ENCODE assay signal across 3 cellular contexts in the genomic region with DNA sequence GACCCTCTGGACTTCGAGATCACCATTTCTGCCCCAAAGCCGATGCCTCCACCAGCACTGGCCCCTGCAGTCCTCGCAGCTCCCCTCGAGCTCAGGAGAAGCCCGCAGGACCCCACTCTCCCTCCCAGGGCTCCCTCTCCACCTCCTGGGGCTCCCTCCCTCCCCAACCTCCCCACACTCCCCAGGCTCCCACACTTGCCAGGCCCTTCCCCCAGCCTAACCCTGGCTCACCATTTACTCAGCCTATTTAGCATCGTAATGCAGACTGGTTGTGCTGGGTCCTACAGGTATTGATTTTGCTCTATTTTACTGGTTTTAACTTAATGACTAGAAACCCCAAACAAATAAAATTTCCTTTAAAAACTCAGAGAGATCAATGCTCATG.
TF ChIP-seq lines count a peak whose summit lies in the region.

No MANE protein-coding gene starts in this region.

TF ChIP-seq in GM23338, 12 proteins besides CTCF, POLR2A, EP300 and RAD21 (continued from another document and continues in another):
- TF ChIP-seq, protein P1, sequence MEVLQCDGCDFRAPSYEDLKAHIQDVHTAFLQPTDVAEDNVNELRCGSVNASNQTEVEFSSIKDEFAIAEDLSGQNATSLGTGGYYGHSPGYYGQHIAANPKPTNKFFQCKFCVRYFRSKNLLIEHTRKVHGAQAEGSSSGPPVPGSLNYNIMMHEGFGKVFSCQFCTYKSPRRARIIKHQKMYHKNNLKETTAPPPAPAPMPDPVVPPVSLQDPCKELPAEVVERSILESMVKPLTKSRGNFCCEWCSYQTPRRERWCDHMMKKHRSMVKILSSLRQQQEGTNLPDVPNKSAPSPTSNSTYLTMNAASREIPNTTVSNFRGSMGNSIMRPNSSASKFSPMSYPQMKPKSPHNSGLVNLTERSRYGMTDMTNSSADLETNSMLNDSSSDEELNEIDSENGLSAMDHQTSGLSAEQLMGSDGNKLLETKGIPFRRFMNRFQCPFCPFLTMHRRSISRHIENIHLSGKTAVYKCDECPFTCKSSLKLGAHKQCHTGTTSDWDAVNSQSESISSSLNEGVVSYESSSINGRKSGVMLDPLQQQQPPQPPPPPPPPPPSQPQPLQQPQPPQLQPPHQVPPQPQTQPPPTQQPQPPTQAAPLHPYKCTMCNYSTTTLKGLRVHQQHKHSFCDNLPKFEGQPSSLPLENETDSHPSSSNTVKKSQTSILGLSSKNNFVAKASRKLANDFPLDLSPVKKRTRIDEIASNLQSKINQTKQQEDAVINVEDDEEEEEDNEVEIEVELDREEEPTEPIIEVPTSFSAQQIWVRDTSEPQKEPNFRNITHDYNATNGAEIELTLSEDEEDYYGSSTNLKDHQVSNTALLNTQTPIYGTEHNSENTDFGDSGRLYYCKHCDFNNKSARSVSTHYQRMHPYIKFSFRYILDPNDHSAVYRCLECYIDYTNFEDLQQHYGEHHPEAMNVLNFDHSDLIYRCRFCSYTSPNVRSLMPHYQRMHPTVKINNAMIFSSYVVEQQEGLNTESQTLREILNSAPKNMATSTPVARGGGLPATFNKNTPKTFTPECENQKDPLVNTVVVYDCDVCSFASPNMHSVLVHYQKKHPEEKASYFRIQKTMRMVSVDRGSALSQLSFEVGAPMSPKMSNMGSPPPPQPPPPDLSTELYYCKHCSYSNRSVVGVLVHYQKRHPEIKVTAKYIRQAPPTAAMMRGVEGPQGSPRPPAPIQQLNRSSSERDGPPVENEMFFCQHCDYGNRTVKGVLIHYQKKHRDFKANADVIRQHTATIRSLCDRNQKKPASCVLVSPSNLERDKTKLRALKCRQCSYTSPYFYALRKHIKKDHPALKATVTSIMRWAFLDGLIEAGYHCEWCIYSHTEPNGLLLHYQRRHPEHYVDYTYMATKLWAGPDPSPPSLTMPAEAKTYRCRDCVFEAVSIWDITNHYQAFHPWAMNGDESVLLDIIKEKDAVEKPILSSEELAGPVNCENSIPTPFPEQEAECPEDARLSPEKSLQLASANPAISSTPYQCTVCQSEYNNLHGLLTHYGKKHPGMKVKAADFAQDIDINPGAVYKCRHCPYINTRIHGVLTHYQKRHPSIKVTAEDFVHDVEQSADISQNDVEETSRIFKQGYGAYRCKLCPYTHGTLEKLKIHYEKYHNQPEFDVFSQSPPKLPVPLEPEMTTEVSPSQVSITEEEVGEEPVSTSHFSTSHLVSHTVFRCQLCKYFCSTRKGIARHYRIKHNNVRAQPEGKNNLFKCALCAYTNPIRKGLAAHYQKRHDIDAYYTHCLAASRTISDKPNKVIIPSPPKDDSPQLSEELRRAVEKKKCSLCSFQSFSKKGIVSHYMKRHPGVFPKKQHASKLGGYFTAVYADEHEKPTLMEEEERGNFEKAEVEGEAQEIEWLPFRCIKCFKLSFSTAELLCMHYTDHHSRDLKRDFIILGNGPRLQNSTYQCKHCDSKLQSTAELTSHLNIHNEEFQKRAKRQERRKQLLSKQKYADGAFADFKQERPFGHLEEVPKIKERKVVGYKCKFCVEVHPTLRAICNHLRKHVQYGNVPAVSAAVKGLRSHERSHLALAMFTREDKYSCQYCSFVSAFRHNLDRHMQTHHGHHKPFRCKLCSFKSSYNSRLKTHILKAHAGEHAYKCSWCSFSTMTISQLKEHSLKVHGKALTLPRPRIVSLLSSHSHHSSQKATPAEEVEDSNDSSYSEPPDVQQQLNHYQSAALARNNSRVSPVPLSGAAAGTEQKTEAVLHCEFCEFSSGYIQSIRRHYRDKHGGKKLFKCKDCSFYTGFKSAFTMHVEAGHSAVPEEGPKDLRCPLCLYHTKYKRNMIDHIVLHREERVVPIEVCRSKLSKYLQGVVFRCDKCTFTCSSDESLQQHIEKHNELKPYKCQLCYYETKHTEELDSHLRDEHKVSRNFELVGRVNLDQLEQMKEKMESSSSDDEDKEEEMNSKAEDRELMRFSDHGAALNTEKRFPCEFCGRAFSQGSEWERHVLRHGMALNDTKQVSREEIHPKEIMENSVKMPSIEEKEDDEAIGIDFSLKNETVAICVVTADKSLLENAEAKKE (CRISPR knock-in tag; IDR thresholded peaks at IDR 0.05), result no peak
- TF ChIP-seq NANOG (IDR thresholded peaks at IDR 0.05; ENCODE audit: borderline replicate concordance) (no peak), POLR2AphosphoS5 (IDR thresholded peaks at IDR 0.05; ENCODE audit: low read depth) (no peak), STAT1 (IDR thresholded peaks at IDR 0.05; ENCODE audit: unreplicated experiment) (no peak)

TF ChIP-seq in Ishikawa, 13 proteins besides CTCF, POLR2A, EP300 and RAD21 (continued from another document):
- TF ChIP-seq, protein P2, sequence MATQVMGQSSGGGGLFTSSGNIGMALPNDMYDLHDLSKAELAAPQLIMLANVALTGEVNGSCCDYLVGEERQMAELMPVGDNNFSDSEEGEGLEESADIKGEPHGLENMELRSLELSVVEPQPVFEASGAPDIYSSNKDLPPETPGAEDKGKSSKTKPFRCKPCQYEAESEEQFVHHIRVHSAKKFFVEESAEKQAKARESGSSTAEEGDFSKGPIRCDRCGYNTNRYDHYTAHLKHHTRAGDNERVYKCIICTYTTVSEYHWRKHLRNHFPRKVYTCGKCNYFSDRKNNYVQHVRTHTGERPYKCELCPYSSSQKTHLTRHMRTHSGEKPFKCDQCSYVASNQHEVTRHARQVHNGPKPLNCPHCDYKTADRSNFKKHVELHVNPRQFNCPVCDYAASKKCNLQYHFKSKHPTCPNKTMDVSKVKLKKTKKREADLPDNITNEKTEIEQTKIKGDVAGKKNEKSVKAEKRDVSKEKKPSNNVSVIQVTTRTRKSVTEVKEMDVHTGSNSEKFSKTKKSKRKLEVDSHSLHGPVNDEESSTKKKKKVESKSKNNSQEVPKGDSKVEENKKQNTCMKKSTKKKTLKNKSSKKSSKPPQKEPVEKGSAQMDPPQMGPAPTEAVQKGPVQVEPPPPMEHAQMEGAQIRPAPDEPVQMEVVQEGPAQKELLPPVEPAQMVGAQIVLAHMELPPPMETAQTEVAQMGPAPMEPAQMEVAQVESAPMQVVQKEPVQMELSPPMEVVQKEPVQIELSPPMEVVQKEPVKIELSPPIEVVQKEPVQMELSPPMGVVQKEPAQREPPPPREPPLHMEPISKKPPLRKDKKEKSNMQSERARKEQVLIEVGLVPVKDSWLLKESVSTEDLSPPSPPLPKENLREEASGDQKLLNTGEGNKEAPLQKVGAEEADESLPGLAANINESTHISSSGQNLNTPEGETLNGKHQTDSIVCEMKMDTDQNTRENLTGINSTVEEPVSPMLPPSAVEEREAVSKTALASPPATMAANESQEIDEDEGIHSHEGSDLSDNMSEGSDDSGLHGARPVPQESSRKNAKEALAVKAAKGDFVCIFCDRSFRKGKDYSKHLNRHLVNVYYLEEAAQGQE (IDR thresholded peaks at IDR 0.05; ENCODE audit: low read depth), result no peak
- no peak for TF ChIP-seq CEBPB (IDR thresholded peaks at IDR 0.05)
- 0 out of 2 replicates have a peak, but pooled peaks have one; percentile 1 for TF ChIP-seq NFIC (IDR thresholded peaks at IDR 0.05)
- TF ChIP-seq FOXM1 (IDR thresholded peaks at IDR 0.05; ENCODE audit: borderline replicate concordance, low read depth), result no peak

TF ChIP-seq in WTC11, 78 proteins besides CTCF, POLR2A, EP300 and RAD21 (continued from another document):
- TF ChIP-seq, protein P3, sequence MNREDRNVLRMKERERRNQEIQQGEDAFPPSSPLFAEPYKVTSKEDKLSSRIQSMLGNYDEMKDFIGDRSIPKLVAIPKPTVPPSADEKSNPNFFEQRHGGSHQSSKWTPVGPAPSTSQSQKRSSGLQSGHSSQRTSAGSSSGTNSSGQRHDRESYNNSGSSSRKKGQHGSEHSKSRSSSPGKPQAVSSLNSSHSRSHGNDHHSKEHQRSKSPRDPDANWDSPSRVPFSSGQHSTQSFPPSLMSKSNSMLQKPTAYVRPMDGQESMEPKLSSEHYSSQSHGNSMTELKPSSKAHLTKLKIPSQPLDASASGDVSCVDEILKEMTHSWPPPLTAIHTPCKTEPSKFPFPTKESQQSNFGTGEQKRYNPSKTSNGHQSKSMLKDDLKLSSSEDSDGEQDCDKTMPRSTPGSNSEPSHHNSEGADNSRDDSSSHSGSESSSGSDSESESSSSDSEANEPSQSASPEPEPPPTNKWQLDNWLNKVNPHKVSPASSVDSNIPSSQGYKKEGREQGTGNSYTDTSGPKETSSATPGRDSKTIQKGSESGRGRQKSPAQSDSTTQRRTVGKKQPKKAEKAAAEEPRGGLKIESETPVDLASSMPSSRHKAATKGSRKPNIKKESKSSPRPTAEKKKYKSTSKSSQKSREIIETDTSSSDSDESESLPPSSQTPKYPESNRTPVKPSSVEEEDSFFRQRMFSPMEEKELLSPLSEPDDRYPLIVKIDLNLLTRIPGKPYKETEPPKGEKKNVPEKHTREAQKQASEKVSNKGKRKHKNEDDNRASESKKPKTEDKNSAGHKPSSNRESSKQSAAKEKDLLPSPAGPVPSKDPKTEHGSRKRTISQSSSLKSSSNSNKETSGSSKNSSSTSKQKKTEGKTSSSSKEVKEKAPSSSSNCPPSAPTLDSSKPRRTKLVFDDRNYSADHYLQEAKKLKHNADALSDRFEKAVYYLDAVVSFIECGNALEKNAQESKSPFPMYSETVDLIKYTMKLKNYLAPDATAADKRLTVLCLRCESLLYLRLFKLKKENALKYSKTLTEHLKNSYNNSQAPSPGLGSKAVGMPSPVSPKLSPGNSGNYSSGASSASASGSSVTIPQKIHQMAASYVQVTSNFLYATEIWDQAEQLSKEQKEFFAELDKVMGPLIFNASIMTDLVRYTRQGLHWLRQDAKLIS (CRISPR knock-in tag; IDR thresholded peaks at IDR 0.05; ENCODE audit: borderline replicate concordance), result no peak
